Comparison of ENCODE assay signal across 9 cellular contexts in genomic region chr16:70715113-70715711, GRCh38. TPM values are rescaled to one million over a fixed set of nuclear protein-coding genes. Genes with fewer than 3 reads are reported as not detected.
DNase-seq lines count a peak whose midpoint lies in the region; ATAC-seq and TF ChIP-seq lines count a peak whose summit lies in the region.
"Had no signal": no experiment of that assay in that cellular context is flagged by ENCODE, and none has a peak within 500 bp of the region (broad histone marks: within the 10 kb centered on the region; RNA-seq: fewer than 3 reads in every experiment).

No MANE protein-coding gene starts in this region.

- H3K27ac ChIP-seq in coronary artery = peak overlapping the region; percentile 91 to 92

- peaks cover 16% of the 10 kb centered on the region for H3K36me3 Mint-ChIP-seq in mesothelial cell of epicardium

- H3K4me1 Mint-ChIP-seq in mesothelial cell of epicardium = peaks cover 54% of the 10 kb centered on the region

- ATAC-seq in GM21381 (IDR thresholded peaks at IDR 0.05; ENCODE audit: unreplicated experiment) (no peak), HG03442 (IDR thresholded peaks at IDR 0.05; ENCODE audit: unreplicated experiment) (no peak)
- ATAC-seq: GM12878 had no signal

- H3K9me3 Mint-ChIP-seq in mesothelial cell of epicardium = peaks cover 11% of the 10 kb centered on the region

- H3K4me3 Mint-ChIP-seq in mesothelial cell of epicardium = peak overlapping the region; percentile 42

- no peak; the same call in none of the 2 replicates for TF ChIP-seq CTCF in AG09319 (IDR thresholded peaks at IDR 0.05; ENCODE audit: low read depth, low read length)
- no peak for TF ChIP-seq CTCF in coronary artery (IDR thresholded peaks at IDR 0.05)
- TF ChIP-seq CTCF in mesothelial cell of epicardium (IDR thresholded peaks at IDR 0.05; ENCODE audit: unreplicated experiment) = no peak

- no peaks in the 10 kb centered on the region for H3K27me3 Mint-ChIP-seq in mesothelial cell of epicardium (ENCODE audit: low read depth)

- H3K27ac Mint-ChIP-seq in mesothelial cell of epicardium = peak overlapping the region; percentile 98

- no peak for TF ChIP-seq POLR2A in erythroblast (IDR thresholded peaks at IDR 0.05; ENCODE audit: low read length)

- peak overlapping the region; percentile 39 for H3K4me3 ChIP-seq in coronary artery
- H3K4me3 ChIP-seq: GM12878 had no signal

- DNase-seq in AG09319 (ENCODE audit: extremely low read depth, low read depth) (peak; percentile 90), NCI-H1694 treated with DMSO at 0.1 percent for 48 hours (lab: John Stamatoyannopoulos, UW) (peak; percentile 44), coronary artery (ENCODE audit: low spot score) (peak; percentile 97), mesothelial cell of epicardium (ENCODE audit: low spot score in 2 of 2, unreplicated experiment in 2 of 2) (peak; percentile 51 to 69), erythroblast (lab: John Stamatoyannopoulos, UW) (no peak), DMS153 (lab: John Stamatoyannopoulos, UW) (no peak)

RNA-seq across cellular contexts. Expression of gene MTSS2, which starts 29.4 kb away (rescaled TPM):
- total RNA-seq in mesothelial cell of epicardium = 100 to 104 TPM (median 102 TPM) in 3 replicates

Comparison
In these comparisons a context has a peak if more than half of its experiments do, and no peak if none do; other contexts are left out.
1. DNase-seq: peak in AG09319 (single experiment), NCI-H1694 treated with DMSO at 0.1 percent for 48 hours (single experiment), coronary artery (single experiment) and mesothelial cell of epicardium (2 of 2); none in erythroblast (0 of 2) and DMS153 (single experiment).